ENCODE assay signal across 15 cellular contexts in genomic region chr2:170350929-170351826, GRCh38.
A peak's percentile ranks its signal among the peaks of the same experiment; 100 is the strongest.
DNase-seq lines count a peak whose midpoint lies in the region; ATAC-seq, FAIRE-seq and TF ChIP-seq lines count a peak whose summit lies in the region.
"Had no signal": no experiment of that assay in that cellular context is flagged by ENCODE, and none has a peak within 500 bp of the region (broad histone marks: within the 10 kb centered on the region; RNA-seq: fewer than 3 reads in every experiment).

No MANE protein-coding gene starts in this region.

- H3K4me2 ChIP-seq in OCI-LY3 (ENCODE audit: low read length) (peak overlapping the region; percentile 14), K562 (ENCODE audit: insufficient read depth, low read length) (no peak overlapping the region)

- H3K9me3 ChIP-seq in OCI-LY3 (ENCODE audit: insufficient read depth, low read length) (no peaks in the 10 kb centered on the region), K562 (replicated peaks; ENCODE audit: control insufficient read depth, insufficient read depth, low read depth, low read length) (no peaks in the 10 kb centered on the region; the same call in 1 of the 2 replicates)
- H3K9me3 ChIP-seq: BE2C, HAP-1 had no signal

- TF ChIP-seq POLR2A in K562 (conservative IDR thresholded peaks at IDR 0.05): no peak

- H3K4me1 ChIP-seq in OCI-LY3 (ENCODE audit: low read length) (peaks cover 14% of the 10 kb centered on the region), K562 (replicated peaks in 1 of 2; ENCODE audit: control insufficient read depth in 2 of 2, insufficient read depth in 2 of 2, low read length in 2 of 2) (peaks cover 0 to 21% of the 10 kb centered on the region in 2 experiments; a peak in 3 of 5 replicates)
- H3K4me1 ChIP-seq: BE2C had no signal

- no TSS peak for BruUV-seq in K562 (replicated peaks; lab: Mats Ljungman, UMichigan)

- ATAC-seq in K562 (peak; percentile 63), GM21786 (IDR thresholded peaks at IDR 0.05; ENCODE audit: unreplicated experiment) (no peak), HG02970 (IDR thresholded peaks at IDR 0.05; ENCODE audit: low FRiP score, unreplicated experiment) (no peak)

- H3K36me3 ChIP-seq in OCI-LY3 (replicated peaks; ENCODE audit: low read depth, low read length) (no peaks in the 10 kb centered on the region), K562 (ENCODE audit: control insufficient read depth, insufficient read depth, low read length) (no peaks in the 10 kb centered on the region)
- H3K36me3 ChIP-seq: BE2C, HAP-1 had no signal

- in situ Hi-C loops in K562 (cut with MboI): no loop called here

- no peak for DNase-seq in GM19239 (ENCODE audit: insufficient read length, low spot score)
- DNase-seq in K562 (ENCODE audit: extremely low read depth in 1 of 4, low spot score in 3 of 4): no peak
- DNase-seq in midbrain (lab: John Stamatoyannopoulos, UW): no peak
- no peak for DNase-seq in KG1 (lab: John Stamatoyannopoulos, UW)
- DNase-seq: BE2C; CD8-positive, alpha-beta memory T cell; DMS79 treated with DMSO at 0.1 percent for 48 hours; NCI-H1436; NCI-H2081; NCI-H524; SIG-M5 had no signal

- H3K27ac ChIP-seq in OCI-LY3 (ENCODE audit: low read length) (no peak overlapping the region), K562 (ENCODE audit: extremely low read depth, low read depth, low read length) (no peak overlapping the region)

- WGBS in K562 (ENCODE audit: insufficient coverage, low coverage, missing lambda C conversion rate): 29% methylated on average over 4 of the region's 4 CpGs

- H3K9me1 ChIP-seq in K562 (ENCODE audit: control insufficient read depth, insufficient read depth, low read length): no peaks in the 10 kb centered on the region

- TF ChIP-seq CTCF in OCI-LY3 (IDR thresholded peaks at IDR 0.05; ENCODE audit: low read depth, low read length) (no peak), K562 (IDR thresholded peaks at IDR 0.05 in 2 of 3, conservative IDR thresholded peaks at IDR 0.05 in 1 of 3; ENCODE audit: insufficient read depth in 2 of 3, low read depth in 1 of 3, low read length in 3 of 3) (0 out of 6 replicates have a peak, but pooled peaks of 2 of the 3 experiments have one; percentile 4)

- intact Hi-C loops in K562 (cut with micrococcal nuclease): no loop called here

- H3K4me3 ChIP-seq in OCI-LY3 (ENCODE audit: low read length) (no peak overlapping the region), K562 (no peak overlapping the region)
- H3K4me3 ChIP-seq: HAP-1 had no signal

- H3K9ac ChIP-seq in OCI-LY3 (ENCODE audit: low read length) (no peak overlapping the region), K562 (ENCODE audit: insufficient read depth in 1 of 2, low read depth in 2 of 2, low read length in 2 of 2) (no peak overlapping the region)

- peak; percentile 14 for FAIRE-seq in GM19239 (lab: Jason Lieb, UNC)
- no peak for FAIRE-seq in K562 (lab: Jason Lieb, UNC)

- no peak for TF ChIP-seq RAD21 in K562 (CRISPR knock-in tag; conservative IDR thresholded peaks at IDR 0.05 in 1 of 2, IDR thresholded peaks at IDR 0.05 in 1 of 2)

- H3K79me2 ChIP-seq in OCI-LY3 (ENCODE audit: low read length) (no peaks in the 10 kb centered on the region), K562 (ENCODE audit: control insufficient read depth, insufficient read depth, low read length) (no peaks in the 10 kb centered on the region)

- H3K27me3 ChIP-seq in OCI-LY3 (ENCODE audit: low read depth, low read length) (peaks cover 14% of the 10 kb centered on the region; the same call in 1 of the 2 replicates), K562 (ENCODE audit: control insufficient read depth in 2 of 2, insufficient read depth in 2 of 2, low read length in 2 of 2) (no peaks in the 10 kb centered on the region)
- H3K27me3 ChIP-seq: BE2C had no signal

- H2AFZ ChIP-seq in OCI-LY3 (ENCODE audit: low read depth, low read length) (no peak overlapping the region), K562 (ENCODE audit: low read depth, low read length) (no peak overlapping the region; the same call in 1 of the 2 replicates)

- CTCF ChIA-PET in K562 (lab: Yijun Ruan, JAX; ENCODE audit: low intra/inter-chr PET ratio): interaction anchor here (0.6 kb wide), 1 partner anchor 68 kb away, joined by 3 read pairs; no protein-coding TSS in a partner anchor

- TF ChIP-seq EP300 in K562 (IDR thresholded peaks at IDR 0.05; ENCODE audit: low read length): no peak

- POLR2A ChIA-PET in K562 (lab: Yijun Ruan, JAX): interaction anchor here (0.9 kb wide), 1 partner anchor 12 kb away, joined by 5 read pairs; no protein-coding TSS in a partner anchor

- H4K20me1 ChIP-seq in OCI-LY3 (ENCODE audit: insufficient read depth, low read length) (no peaks in the 10 kb centered on the region), K562 (replicated peaks; ENCODE audit: control insufficient read depth, insufficient read depth, low read length) (no peaks in the 10 kb centered on the region)

TF ChIP-seq in K562, 482 proteins besides CTCF, POLR2A, EP300 and RAD21:
- TF ChIP-seq HOMEZ (CRISPR knock-in tag; IDR thresholded peaks at IDR 0.05) (no peak), ZNF263 (CRISPR knock-in tag; IDR thresholded peaks at IDR 0.05; ENCODE audit: borderline replicate concordance) (0 out of 2 replicates have a peak, but pooled peaks have one; percentile 22), DDX20 (tag; IDR thresholded peaks at IDR 0.05; ENCODE audit: low read depth) (no peak)
TF ChIP-seq in K562: peak in this region for 1.
